In the genomic region with DNA sequence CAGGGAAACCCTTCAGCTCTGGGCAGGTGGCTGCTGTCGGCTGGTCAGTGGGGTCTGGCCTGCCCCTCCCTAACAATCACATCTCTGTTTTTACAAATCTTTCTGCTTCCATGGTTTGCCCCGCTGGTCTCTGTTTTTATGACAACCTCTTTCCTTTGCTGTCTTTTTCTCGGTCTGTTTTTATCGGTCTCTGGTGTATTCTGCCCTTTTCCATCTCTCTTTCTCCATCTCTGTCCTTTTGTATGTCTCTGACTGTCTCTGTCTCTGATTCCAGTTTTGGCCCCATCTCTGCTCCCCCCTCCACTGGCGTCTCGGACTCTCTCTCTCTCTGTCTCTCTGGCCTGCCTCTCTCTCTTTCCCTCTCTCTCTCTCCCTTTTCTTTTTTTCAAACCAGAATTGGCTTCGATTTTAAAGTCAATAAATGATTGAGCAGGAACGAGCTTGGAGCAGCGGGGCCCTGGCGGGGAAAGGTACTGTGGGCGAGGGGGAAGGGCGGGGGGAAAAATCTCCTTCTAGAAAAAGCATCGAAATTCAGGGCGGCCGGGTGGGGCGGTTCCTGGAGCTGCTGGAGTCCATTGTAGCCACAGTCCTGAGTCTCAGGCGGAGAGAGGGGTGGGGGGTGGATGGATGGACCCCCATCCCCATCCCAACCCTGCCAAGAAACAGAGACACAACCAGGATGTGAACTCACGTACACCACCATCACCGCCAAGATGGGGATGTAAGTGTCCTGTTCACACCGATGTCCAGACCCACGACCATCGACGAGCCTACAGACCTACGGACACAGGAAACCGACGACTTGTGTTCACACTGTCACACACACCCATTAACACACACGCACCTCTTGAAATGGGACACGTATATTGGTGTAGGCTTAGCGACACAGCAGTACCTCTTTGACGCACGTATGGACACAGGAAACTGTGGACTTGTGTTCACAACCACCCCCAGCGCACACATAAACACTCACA, we compare ENCODE assay signal across 12 cellular contexts. TPM values are rescaled to one million over a fixed set of nuclear protein-coding genes. Genes with fewer than 3 reads are reported as not detected.
DNase-seq lines count a peak whose midpoint lies in the region; ATAC-seq and TF ChIP-seq lines count a peak whose summit lies in the region.
"Had no signal": no experiment of that assay in that cellular context is flagged by ENCODE, and none has a peak within 500 bp of the region (broad histone marks: within the 10 kb centered on the region; RNA-seq: fewer than 3 reads in every experiment).

No MANE protein-coding gene starts in this region.

- H3K27ac Mint-ChIP-seq in natural killer cell = no peak overlapping the region

- H3K4me1 ChIP-seq in heart right ventricle = peaks cover 18 to 52% (median 44%) of the 10 kb centered on the region in 9 donors
- H3K4me1 ChIP-seq in urinary bladder (ENCODE audit: insufficient read depth) = no peaks in the 10 kb centered on the region

- 84 to 86% methylated on average over 32 of the region's 32 CpGs for WGBS in heart right ventricle, 2 donors
- WGBS in urinary bladder = 64% methylated on average over 32 of the region's 32 CpGs

- H3K36me3 ChIP-seq in heart right ventricle (peaks cover 0 to 17% (median 7%) of the 10 kb centered on the region in 9 donors), urinary bladder (ENCODE audit: insufficient read depth) (no peaks in the 10 kb centered on the region)

- H3K27me3 Mint-ChIP-seq in natural killer cell (ENCODE audit: low read depth in 2 of 2) = peaks cover 19 to 38% of the 10 kb centered on the region in 2 donors

- H3K4me3 ChIP-seq in heart right ventricle (peak overlapping the region in 7 of 10 donors; percentile 82 to 95 (median 90)), coronary artery (peak overlapping the region; percentile 99), urinary bladder (ENCODE audit: low read depth, low read length) (no peak overlapping the region)
- H3K4me3 ChIP-seq: BLaER1 treated with 17β-estradiol and CSF1 and Interleukin-3, amounts not matched to agents 10 nM and 100 nM had no signal

- H3K36me3 Mint-ChIP-seq in natural killer cell = no peaks in the 10 kb centered on the region

- intact Hi-C loops in heart right ventricle (cut with DNase I) = loop anchor here in 6 of 10 donors (2.0 to 10.0 kb wide), 5 partner anchors 19 to 79 kb away; no protein-coding TSS in a partner anchor
- intact Hi-C loops in cardiac septum (cut with DNase I) = loop anchor here (5.0 kb wide), 2 partner anchors 34 to 64 kb away; no protein-coding TSS in a partner anchor
- intact Hi-C loops in natural killer cell (cut with micrococcal nuclease) = no loop called here

- TF ChIP-seq CTCF in heart right ventricle (IDR thresholded peaks at IDR 0.05) (no peak), coronary artery (IDR thresholded peaks at IDR 0.05) (no peak), natural killer cell (IDR thresholded peaks at IDR 0.05) (no peak)

- H3K27ac ChIP-seq in heart right ventricle = peak overlapping the region in 8 of 10 donors; percentile 86 to 95 (median 92)
- peak overlapping the region; percentile 94 for H3K27ac ChIP-seq in coronary artery
- H3K27ac ChIP-seq in urinary bladder (ENCODE audit: low read depth) = peak overlapping the region; percentile 12

- peak overlapping the region; percentile 2 for H3K4me3 Mint-ChIP-seq in natural killer cell

- peaks cover 6 to 11% of the 10 kb centered on the region in 2 donors for H3K4me1 Mint-ChIP-seq in natural killer cell

- ATAC-seq in heart right ventricle = no peak
- no peak for ATAC-seq in natural killer cell
- no peak for ATAC-seq in HG02759 (IDR thresholded peaks at IDR 0.05; ENCODE audit: unreplicated experiment)
- ATAC-seq in left lobe of liver = no peak

- no peaks in the 10 kb centered on the region for H3K9me3 Mint-ChIP-seq in natural killer cell

- DNase-seq in heart right ventricle (no peak), cardiac septum (ENCODE audit: low spot score) (no peak), coronary artery (ENCODE audit: low spot score) (no peak), natural killer cell (no peak), NCI-H748 treated with DMSO at 0.1 percent for 48 hours (lab: John Stamatoyannopoulos, UW) (no peak), left lobe of liver (ENCODE audit: low spot score) (no peak)
- DNase-seq: SK-N-SH; stimulated activated CD4-positive, alpha-beta T cell treated with anti-CD3 and anti-CD28 coated beads, Interleukin-4, amount 100 ng/mL, for 1 hour had no signal

- H3K9me3 ChIP-seq in heart right ventricle = no peaks in the 10 kb centered on the region
- H3K9me3 ChIP-seq: BLaER1 treated with 17β-estradiol and CSF1 and Interleukin-3, amounts not matched to agents 10 nM and 100 nM; SK-N-SH had no signal

- H3K27me3 ChIP-seq in heart right ventricle = peaks cover 0 to 11% (median 0%) of the 10 kb centered on the region in 7 donors

RNA-seq across cellular contexts. Expression of gene NFIX, which starts 3.0 kb away (rescaled TPM):
- total RNA-seq in heart right ventricle (100 to 1,000 TPM; 111 to 162 (median 145) TPM), cardiac septum (123 TPM), natural killer cell (1 to 10 TPM in 2 of 3 donors, under 1 TPM in 1; 0.61 to 2.1 (median 1.3) TPM), urinary bladder (83.5 TPM), left lobe of liver (41.4 TPM)
- polyA plus RNA-seq in heart right ventricle (10 to 100 TPM; 16.8 to 34.2 TPM), urinary bladder (88.6 TPM)

RNA-seq across cellular contexts. Expression of gene DAND5, which starts 28.9 kb away (rescaled TPM):
- 10 to 100 TPM in 5 of 10 donors, 1 to 10 TPM in 5; 7.3 to 14.4 (median 10.1) TPM for total RNA-seq in heart right ventricle
- 1 to 10 TPM in 1 of 2 donors, under 1 TPM in 1; 0.71 to 4.2 TPM for polyA plus RNA-seq in heart right ventricle
- 11.4 TPM for total RNA-seq in cardiac septum
- not detected for total RNA-seq in natural killer cell
- not detected for total RNA-seq in urinary bladder
- polyA plus RNA-seq in urinary bladder = not detected
- total RNA-seq in left lobe of liver = not detected
- total RNA-seq: mononuclear cell had no signal

RNA-seq across cellular contexts. Expression of gene GADD45GIP1, which starts 41.2 kb away (rescaled TPM):
- total RNA-seq in heart right ventricle = 10 to 100 TPM; 18.4 to 33.9 (median 20.9) TPM
- 100 to 1,000 TPM; 120 to 237 TPM for polyA plus RNA-seq in heart right ventricle
- total RNA-seq in cardiac septum = 23.5 TPM
- 1 to 10 TPM; 5.3 to 7.1 (median 5.7) TPM for total RNA-seq in natural killer cell
- total RNA-seq in urinary bladder = 7.3 TPM
- polyA plus RNA-seq in urinary bladder = 45.9 TPM
- 12.0 TPM for total RNA-seq in left lobe of liver

RNA-seq across cellular contexts. Expression of gene RAD23A, which starts 52.6 kb away (rescaled TPM):
- 100 to 1,000 TPM; 138 to 201 (median 148) TPM for total RNA-seq in heart right ventricle
- polyA plus RNA-seq in heart right ventricle = 100 to 1,000 TPM; 187 to 289 TPM
- total RNA-seq in cardiac septum = 143 TPM
- total RNA-seq in natural killer cell = 10 to 100 TPM; 79.2 to 81.2 (median 80.3) TPM
- 29.5 TPM for total RNA-seq in urinary bladder
- polyA plus RNA-seq in urinary bladder = 129 TPM
- total RNA-seq in left lobe of liver = 42.6 TPM

RNA-seq across cellular contexts. Expression of gene CALR, which starts 59.8 kb away (rescaled TPM):
- total RNA-seq in heart right ventricle (100 to 1,000 TPM; 265 to 683 (median 348) TPM), cardiac septum (412 TPM), natural killer cell (100 to 1,000 TPM; 588 to 813 (median 763) TPM), urinary bladder (350 TPM), left lobe of liver (1,041 TPM)
- polyA plus RNA-seq in heart right ventricle (100 to 1,000 TPM; 197 to 830 TPM), urinary bladder (366 TPM)

Comparison
In these comparisons a context has a peak if more than half of its experiments do, and no peak if none do; other contexts are left out.
1. H3K27ac ChIP-seq: peak in every context shown above with its lines; median percentile 94 in coronary artery; 92 in heart right ventricle; 12 in urinary bladder.
2. RNA of gene NFIX, which starts 3.0 kb away (total RNA-seq): 111 to 162 TPM in heart right ventricle, 123 TPM in cardiac septum (single experiment), 83.5 TPM in urinary bladder (single experiment) and 41.4 TPM in left lobe of liver (single experiment); 0.61 to 2.1 TPM in natural killer cell; every median in the first group is over 10 times any median in the second.